In the genomic region with DNA sequence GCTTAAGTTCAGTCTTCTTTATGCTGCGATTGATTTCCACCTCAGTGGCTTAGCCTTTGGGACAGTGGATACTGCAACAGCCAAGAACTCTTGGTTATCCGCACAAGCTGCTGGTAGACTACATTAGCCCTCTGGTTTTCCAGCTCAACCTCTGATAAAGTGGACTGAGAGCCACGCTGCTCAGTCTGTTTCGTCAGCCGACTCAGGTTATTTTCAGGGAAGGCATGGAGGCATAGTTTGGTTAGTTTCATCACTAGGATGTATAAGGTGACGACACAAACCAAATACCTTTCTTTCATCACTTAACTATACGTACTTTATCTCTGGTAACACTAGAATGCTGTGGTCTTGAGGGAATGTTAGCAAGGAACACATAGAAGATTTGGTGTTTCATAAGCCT, we compare ENCODE assay signal across 21 cellular contexts. TPM values are rescaled to one million over a fixed set of nuclear protein-coding genes. Genes with fewer than 3 reads are reported as not detected.
A peak's percentile ranks its signal among the peaks of the same experiment; 100 is the strongest.
DNase-seq lines count a peak whose midpoint lies in the region; ATAC-seq, FAIRE-seq and TF ChIP-seq lines count a peak whose summit lies in the region.
"Had no signal": no experiment of that assay in that cellular context is flagged by ENCODE, and none has a peak within 500 bp of the region (broad histone marks: within the 10 kb centered on the region; RNA-seq: fewer than 3 reads in every experiment).

No MANE protein-coding gene starts in this region.

- intact Hi-C loops in cardiac septum (cut with DNase I): no loop called here

- no peak overlapping the region for H3K4me3 Mint-ChIP-seq in effector memory CD8-positive, alpha-beta T cell
- H3K4me3 Mint-ChIP-seq: CD4-positive, alpha-beta memory T cell; HFFc6 had no signal

- TF ChIP-seq POLR2A in GM12891 (IDR thresholded peaks at IDR 0.05; ENCODE audit: low read depth, low read length): 0 out of 2 replicates have a peak, but pooled peaks have one; percentile 28

- no peaks in the 10 kb centered on the region for H3K27me3 ChIP-seq in cardiac muscle cell

- DNase-seq in cardiac muscle cell (ENCODE audit: low read depth in 1 of 2, low spot score in 1 of 2) (peak in 1 of 2 donors; percentile 63), cardiac septum (ENCODE audit: low spot score) (no peak), GM12891 (ENCODE audit: insufficient read length, low spot score) (no peak)
- DNase-seq in effector memory CD8-positive, alpha-beta T cell: no peak
- DNase-seq: 8988T; C1 segment of cervical spinal cord; Calu3; CD4-positive, alpha-beta memory T cell; COR-L47; DMS53; GF-D8; GM23248; HFFc6 had no signal

- no peak for TF ChIP-seq CTCF in cardiac muscle cell (IDR thresholded peaks at IDR 0.05; ENCODE audit: low read depth, low read length)

- H3K4me3 ChIP-seq in cardiac muscle cell: no peak overlapping the region
- H3K4me3 ChIP-seq: GM23248, HAP-1 had no signal

- peaks cover 0 to 2% of the 10 kb centered on the region in 2 donors for H3K4me1 Mint-ChIP-seq in effector memory CD8-positive, alpha-beta T cell (ENCODE audit: low read depth in 2 of 2)
- H3K4me1 Mint-ChIP-seq: CD4-positive, alpha-beta memory T cell had no signal

- H3K9me3 Mint-ChIP-seq in effector memory CD8-positive, alpha-beta T cell: no peaks in the 10 kb centered on the region
- H3K9me3 Mint-ChIP-seq: CD4-positive, alpha-beta memory T cell; HFFc6 had no signal

- H3K27ac ChIP-seq in cardiac muscle cell: peak overlapping the region; percentile 71
- H3K27ac ChIP-seq: GM23248 had no signal

- no peak for ATAC-seq in effector memory CD8-positive, alpha-beta T cell (replicated peaks)
- ATAC-seq in GM21825 (IDR thresholded peaks at IDR 0.05; ENCODE audit: unreplicated experiment): no peak
- ATAC-seq in activated CD4-positive, CD25-positive, alpha-beta regulatory T cell treated with anti-CD3 and anti-CD28 coated beads, Interleukin-2, amount 50 U/mL, for 24 hours: no peak

- H3K9me3 ChIP-seq in cardiac muscle cell (ENCODE audit: low read depth): no peaks in the 10 kb centered on the region
- H3K9me3 ChIP-seq: HAP-1 had no signal

- no peak for FAIRE-seq in GM12891 (lab: Jason Lieb, UNC)
- FAIRE-seq: GM12892 had no signal

- peak overlapping the region; percentile 46 to 88 for H3K27ac Mint-ChIP-seq in effector memory CD8-positive, alpha-beta T cell
- H3K27ac Mint-ChIP-seq: HFFc6 had no signal

- peaks cover 63% of the 10 kb centered on the region for H3K36me3 Mint-ChIP-seq in effector memory CD8-positive, alpha-beta T cell (ENCODE audit: insufficient read depth)

- peaks cover 22% of the 10 kb centered on the region for H3K4me1 ChIP-seq in cardiac muscle cell (ENCODE audit: low read depth)
- H3K4me1 ChIP-seq: HAP-1 had no signal

- H3K36me3 ChIP-seq in cardiac muscle cell: peaks cover 19% of the 10 kb centered on the region

- H3K27me3 Mint-ChIP-seq in effector memory CD8-positive, alpha-beta T cell: no peaks in the 10 kb centered on the region
- H3K27me3 Mint-ChIP-seq: CD4-positive, alpha-beta memory T cell had no signal

TF ChIP-seq in GM12891, 5 proteins besides CTCF, POLR2A, EP300 and RAD21:
- TF ChIP-seq POU2F2 (IDR thresholded peaks at IDR 0.05; ENCODE audit: low read depth, low read length) (no peak), TAF1 (IDR thresholded peaks at IDR 0.05; ENCODE audit: low read depth, low read length) (no peak), SPI1 (IDR thresholded peaks at IDR 0.05; ENCODE audit: low read depth, low read length) (no peak), PAX5 (IDR thresholded peaks at IDR 0.05; ENCODE audit: insufficient read depth, low read length, severe bottlenecking) (no peak), POLR2AphosphoS5 (IDR thresholded peaks at IDR 0.05; ENCODE audit: low read depth, low read length) (no peak)

RNA-seq across cellular contexts. Expression of a gene that starts 14.2 kb away (rescaled TPM):
- total RNA-seq in cardiac muscle cell (0.07 TPM in 1 of 2 replicates, not detected in the other), cardiac septum (0.62 TPM)
- 0.41 TPM in 1 of 2 replicates, not detected in the other for polyA plus RNA-seq in cardiac muscle cell
- polyA plus RNA-seq in GM12891 (2012; ENCODE audit: low read depth, missing spikeins): 0.05 TPM
- total RNA-seq: A673, Daoy, H4, HFFc6 had no signal
- polyA plus RNA-seq: BJ, GM23248 had no signal

RNA-seq across cellular contexts. Expression of a gene that starts 56.4 kb away (rescaled TPM):
- 59.3 and 63.4 TPM in 2 replicates for total RNA-seq in cardiac muscle cell
- 30.8 and 44.2 TPM in 2 replicates for polyA plus RNA-seq in cardiac muscle cell
- 96.6 TPM for total RNA-seq in cardiac septum
- 10.1 TPM for polyA plus RNA-seq in GM12891 (2012; ENCODE audit: low read depth, missing spikeins)
